8 cellular contexts compared by ENCODE assay signal in the genomic region with DNA sequence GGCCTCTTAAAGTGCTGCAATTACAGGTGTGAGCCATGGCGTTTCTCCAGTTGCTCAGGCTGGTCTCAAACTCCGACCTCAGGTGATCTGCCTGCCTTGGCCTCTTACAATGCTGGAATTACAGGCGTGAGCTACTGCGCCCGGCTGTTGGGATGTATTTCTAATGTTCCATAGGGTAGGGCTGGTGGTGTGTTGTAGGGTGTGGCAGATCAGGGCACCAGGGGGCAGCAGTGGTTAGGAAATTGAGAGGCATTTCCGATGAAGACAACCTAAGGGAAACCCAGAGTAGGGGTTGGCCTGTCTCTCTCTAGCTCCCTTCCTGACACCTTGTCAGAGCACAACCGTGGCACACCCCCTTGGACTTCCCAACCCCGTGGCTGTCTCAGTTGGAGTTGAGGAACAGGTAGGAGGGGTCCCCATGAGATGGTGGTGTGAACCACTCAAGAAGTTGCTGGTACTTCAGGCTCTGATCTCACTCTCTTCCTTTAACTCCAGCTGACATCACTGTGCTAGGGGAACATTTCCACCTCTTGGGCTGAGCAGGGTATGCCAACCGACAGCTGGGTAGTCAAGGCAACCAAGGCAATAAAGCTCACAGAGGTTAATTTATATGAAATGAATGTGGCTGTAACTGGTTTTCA. TPM values are rescaled to one million over a fixed set of nuclear protein-coding genes. Genes with fewer than 3 reads are reported as not detected.
DNase-seq lines count a peak whose midpoint lies in the region; ATAC-seq and TF ChIP-seq lines count a peak whose summit lies in the region.

No MANE protein-coding gene starts in this region.

- H3K36me3 ChIP-seq in MM.1S (replicated peaks; ENCODE audit: insufficient read depth, low read length) = no peaks in the 10 kb centered on the region
- no peaks in the 10 kb centered on the region for H3K36me3 ChIP-seq in RWPE2 (ENCODE audit: low read depth)
- no peaks in the 10 kb centered on the region for H3K36me3 ChIP-seq in vagina

- H3K27ac ChIP-seq in MM.1S (ENCODE audit: low read length) = no peak overlapping the region
- no peak overlapping the region for H3K27ac ChIP-seq in RWPE2 (ENCODE audit: poor library complexity, severe bottlenecking)
- H3K27ac ChIP-seq in vagina = no peak overlapping the region

- H3K27ac Mint-ChIP-seq in progenitor cell of endocrine pancreas = no peak overlapping the region

- no peak overlapping the region for H3K4me3 Mint-ChIP-seq in progenitor cell of endocrine pancreas (ENCODE audit: low read depth)

- H3K9me3 ChIP-seq in MM.1S (replicated peaks; ENCODE audit: insufficient read depth, low read length) (no peaks in the 10 kb centered on the region), RWPE2 (ENCODE audit: severe bottlenecking) (no peaks in the 10 kb centered on the region), vagina (no peaks in the 10 kb centered on the region)

- H3K9me2 ChIP-seq in MM.1S (replicated peaks; ENCODE audit: insufficient read depth, low read length) = no peaks in the 10 kb centered on the region

- intact Hi-C loops in vagina (cut with DNase I) = no loop called here

- H3K4me1 ChIP-seq in MM.1S (ENCODE audit: low read length) (no peaks in the 10 kb centered on the region), RWPE2 (ENCODE audit: insufficient read depth, poor library complexity, severe bottlenecking) (no peaks in the 10 kb centered on the region), vagina (no peaks in the 10 kb centered on the region)

- H3K9me3 Mint-ChIP-seq in progenitor cell of endocrine pancreas (ENCODE audit: low read depth) = no peaks in the 10 kb centered on the region

- no peaks in the 10 kb centered on the region for H3K36me3 Mint-ChIP-seq in progenitor cell of endocrine pancreas (ENCODE audit: insufficient read depth)

- 0 out of 2 replicates have a peak overlapping the region, but pooled peaks have one; percentile 27 for H2AFZ ChIP-seq in MM.1S (ENCODE audit: low read length)

- TF ChIP-seq POLR2A in vagina (IDR thresholded peaks at IDR 0.05) = no peak

- ATAC-seq in RWPE2 (ENCODE audit: low read depth) = peak; percentile 97
- no peak for ATAC-seq in HG02588 (IDR thresholded peaks at IDR 0.05; ENCODE audit: unreplicated experiment)

- H3K27me3 ChIP-seq in MM.1S (replicated peaks; ENCODE audit: insufficient read depth, low read length) = no peaks in the 10 kb centered on the region
- no peaks in the 10 kb centered on the region for H3K27me3 ChIP-seq in RWPE2 (ENCODE audit: insufficient read depth, poor library complexity, severe bottlenecking)
- H3K27me3 ChIP-seq in vagina = no peaks in the 10 kb centered on the region

- no peak overlapping the region for H3K9ac ChIP-seq in MM.1S (ENCODE audit: low read length)

- no peak overlapping the region for H3K4me2 ChIP-seq in MM.1S (ENCODE audit: low read depth, low read length)

- H3K4me3 ChIP-seq in MM.1S (ENCODE audit: low read length) (no peak overlapping the region), RWPE2 (ENCODE audit: severe bottlenecking) (no peak overlapping the region), vagina (no peak overlapping the region)

- H3K79me2 ChIP-seq in MM.1S (ENCODE audit: low read length) = no peaks in the 10 kb centered on the region

- H3F3A ChIP-seq in MM.1S (ENCODE audit: insufficient read depth, low read length) = no peaks in the 10 kb centered on the region

- no peaks in the 10 kb centered on the region for H3K4me1 Mint-ChIP-seq in progenitor cell of endocrine pancreas (ENCODE audit: low read depth)

- DNase-seq in GM04504 (ENCODE audit: low read depth) = peak; percentile 37
- DNase-seq in MM.1S = peak; percentile 72
- DNase-seq in RWPE2 (ENCODE audit: low spot score) = peak; percentile 71
- peak; percentile 91 for DNase-seq in activated effector memory CD4-positive, alpha-beta T cell treated with anti-CD3 and anti-CD28 coated beads, Interleukin-2, amount 50 U/mL, for 16 hours
- peak; percentile 51 for DNase-seq in globus pallidus (ENCODE audit: low spot score)
- peak; percentile 71 for DNase-seq in progenitor cell of endocrine pancreas (ENCODE audit: low spot score, unreplicated experiment)
- DNase-seq in vagina (ENCODE audit: extremely low spot score in 2 of 2) = no peak

- TF ChIP-seq CTCF in MM.1S (IDR thresholded peaks at IDR 0.05; ENCODE audit: low read length) (peak; percentile 86), RWPE2 (IDR thresholded peaks at IDR 0.05; ENCODE audit: poor library complexity, severe bottlenecking) (peak; percentile 87), progenitor cell of endocrine pancreas (IDR thresholded peaks at IDR 0.05; ENCODE audit: unreplicated experiment) (peak; percentile 85), vagina (IDR thresholded peaks at IDR 0.05) (peak; percentile 46 to 55 (median 52))

- peaks cover 7% of the 10 kb centered on the region for H3K27me3 Mint-ChIP-seq in progenitor cell of endocrine pancreas

- H4K20me1 ChIP-seq in MM.1S (ENCODE audit: insufficient read depth, low read length) = no peaks in the 10 kb centered on the region

RNA-seq across cellular contexts. Expression of a gene that starts 32.9 kb away (rescaled TPM):
- total RNA-seq in progenitor cell of endocrine pancreas (105 and 111 TPM in 2 replicates), vagina (86.2 TPM)

Comparison
In these comparisons a context has a peak if more than half of its experiments do, and no peak if none do; other contexts are left out.
1. DNase-seq: peak in GM04504 (single experiment), MM.1S (single experiment), RWPE2 (single experiment), activated effector memory CD4-positive, alpha-beta T cell treated with anti-CD3 and anti-CD28 coated beads, Interleukin-2, amount 50 U/mL, for 16 hours (single experiment), globus pallidus (single experiment) and progenitor cell of endocrine pancreas (single experiment); none in vagina (0 of 2).
2. Peak in every context shown above with its lines, with median percentiles within 50 percentile points of each other: CTCF ChIP-seq.